8 cellular contexts compared by ENCODE assay signal in the genomic region with DNA sequence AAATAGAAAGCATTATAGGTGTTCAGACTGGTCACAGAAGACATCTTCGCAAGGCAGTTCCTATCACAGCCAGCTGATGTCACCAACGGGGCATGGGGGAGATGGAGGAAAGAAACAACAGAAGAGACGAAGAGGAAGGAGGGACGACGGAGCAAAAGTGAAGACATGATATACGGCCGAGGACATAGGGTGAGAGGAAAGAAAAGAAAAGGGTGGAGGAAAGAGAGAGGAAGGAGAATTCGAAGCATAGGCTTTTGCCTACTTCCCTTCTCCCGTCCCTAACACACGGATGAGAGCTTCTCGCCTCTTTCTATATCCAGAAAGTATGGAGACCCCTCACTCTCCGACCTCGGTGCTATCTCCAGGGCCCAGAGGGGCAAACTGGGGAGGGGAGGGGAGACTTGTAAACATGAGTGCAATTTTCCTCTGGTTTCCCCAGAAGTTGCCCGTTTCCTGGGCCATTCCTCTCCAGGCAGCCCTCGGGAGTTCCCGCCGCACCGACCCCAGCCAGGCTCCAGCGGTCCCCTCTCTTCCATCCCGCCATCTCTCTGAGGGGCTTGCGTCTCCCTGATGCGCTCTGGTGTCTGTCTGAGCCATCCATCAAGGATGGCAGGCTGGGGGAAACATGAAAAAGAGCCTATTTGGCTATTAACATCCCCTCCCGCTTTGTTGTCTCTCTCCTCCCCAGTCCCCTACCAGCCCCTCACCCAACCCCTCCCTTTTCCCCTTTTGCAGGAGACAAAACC. TPM values are rescaled to one million over a fixed set of nuclear protein-coding genes. Genes with fewer than 3 reads are reported as not detected.
DNase-seq lines count a peak whose midpoint lies in the region; ATAC-seq and TF ChIP-seq lines count a peak whose summit lies in the region.

No MANE protein-coding gene starts in this region.

- peak overlapping the region; percentile 29 to 55 for H3K4me3 ChIP-seq in testis

- no peak for TF ChIP-seq POLR2A in testis (IDR thresholded peaks at IDR 0.05)

- peak; percentile 75 for ATAC-seq in T-helper 17 cell
- ATAC-seq in central memory CD8-positive, alpha-beta T cell (replicated peaks; ENCODE audit: extremely low read depth, poor library complexity, severe bottlenecking), result peak; percentile 65

- WGBS in testis, 2 donors, result 12 to 14% methylated on average over 21 to 23 of the region's 23 CpGs

- no peaks in the 10 kb centered on the region for H3K9me3 Mint-ChIP-seq in central memory CD8-positive, alpha-beta T cell

- no peaks in the 10 kb centered on the region for H3K9me3 ChIP-seq in T-helper 17 cell (ENCODE audit: control insufficient read depth, low read length, poor library complexity, severe bottlenecking)
- no peaks in the 10 kb centered on the region for H3K9me3 ChIP-seq in testis

- DNase-seq in GM10266 (ENCODE audit: extremely low spot score) (peak; percentile 79), NCI-H1105 (lab: John Stamatoyannopoulos, UW) (peak; percentile 42), T-helper 17 cell (peak in 1 of 3 donors; percentile 21), medulla oblongata (ENCODE audit: extremely low spot score) (peak; percentile 55), testis (peak; percentile 41), putamen (ENCODE audit: low spot score) (no peak), epidermal melanocyte (ENCODE audit: insufficient read length, low spot score) (no peak)
- DNase-seq in central memory CD8-positive, alpha-beta T cell (ENCODE audit: low spot score in 2 of 2), result no peak

- H3K27ac Mint-ChIP-seq in T-helper 17 cell, result peak overlapping the region; percentile 43
- H3K27ac Mint-ChIP-seq in central memory CD8-positive, alpha-beta T cell (ENCODE audit: low read depth), result no peak overlapping the region

- H3K36me3 ChIP-seq in testis (ENCODE audit: low read depth, missing control alignments), result no peaks in the 10 kb centered on the region

- peaks cover 5% of the 10 kb centered on the region for H3K36me3 Mint-ChIP-seq in T-helper 17 cell (ENCODE audit: low read depth)
- peaks cover 3% of the 10 kb centered on the region for H3K36me3 Mint-ChIP-seq in central memory CD8-positive, alpha-beta T cell (ENCODE audit: insufficient read depth)

- peak overlapping the region; percentile 98 for H3K4me3 Mint-ChIP-seq in T-helper 17 cell
- H3K4me3 Mint-ChIP-seq in central memory CD8-positive, alpha-beta T cell, result peak overlapping the region; percentile 62

- peaks cover 12% of the 10 kb centered on the region for H3K4me1 Mint-ChIP-seq in T-helper 17 cell
- H3K4me1 Mint-ChIP-seq in central memory CD8-positive, alpha-beta T cell, result peaks cover 6% of the 10 kb centered on the region

- H3K27ac ChIP-seq in testis, result no peak overlapping the region

- peaks cover 73% of the 10 kb centered on the region for H3K27me3 Mint-ChIP-seq in T-helper 17 cell
- H3K27me3 Mint-ChIP-seq in central memory CD8-positive, alpha-beta T cell, result peaks cover 80% of the 10 kb centered on the region

- intact Hi-C loops in testis (cut with DNase I; ENCODE audit: low total_unique reads), result no loop called here

- TF ChIP-seq CTCF in GM10266 (IDR thresholded peaks at IDR 0.05; ENCODE audit: control insufficient read depth, insufficient read depth, low read depth, missing control alignments) (peak; percentile 68), testis (IDR thresholded peaks at IDR 0.05) (peak in 1 of 3 experiments; percentile 23)

- no peaks in the 10 kb centered on the region for H3K27me3 ChIP-seq in testis

- H3K4me1 ChIP-seq in testis, result peaks cover 9% of the 10 kb centered on the region

RNA-seq across cellular contexts. Expression of gene COPZ2, which starts 26.0 kb away (rescaled TPM):
- total RNA-seq in T-helper 17 cell (1 to 10 TPM in 1 of 2 donors, not detected in 1; 1.0 TPM), testis (10 to 100 TPM; 13.2 to 14.7 TPM)
- 47.6 TPM for polyA plus RNA-seq in testis (ENCODE audit: insufficient read depth, low read depth, low replicate concordance)

RNA-seq across cellular contexts. Expression of gene NFE2L1, which starts 36.6 kb away (rescaled TPM):
- total RNA-seq in T-helper 17 cell (10 to 100 TPM; 41.2 to 42.2 TPM), testis (100 to 1,000 TPM; 180 to 199 TPM)
- polyA plus RNA-seq in testis (ENCODE audit: insufficient read depth, low read depth, low replicate concordance), result 193 TPM

RNA-seq across cellular contexts. Expression of gene CDK5RAP3, which starts 40.7 kb away (rescaled TPM):
- total RNA-seq in T-helper 17 cell (100 to 1,000 TPM; 228 to 231 TPM), testis (100 to 1,000 TPM; 221 to 281 TPM)
- 192 TPM for polyA plus RNA-seq in testis (ENCODE audit: insufficient read depth, low read depth, low replicate concordance)

RNA-seq across cellular contexts. Expression of gene PRR15L, which starts 53.9 kb away (rescaled TPM):
- not detected for total RNA-seq in T-helper 17 cell
- total RNA-seq in testis, result 1 to 10 TPM in 1 of 2 donors, under 1 TPM in 1; 0.55 to 2.5 TPM
- polyA plus RNA-seq in testis (ENCODE audit: insufficient read depth, low read depth, low replicate concordance), result 6.2 TPM

Comparison
In these comparisons a context has a peak if more than half of its experiments do, and no peak if none do; other contexts are left out.
1. DNase-seq: peak in GM10266 (single experiment), NCI-H1105 (single experiment), medulla oblongata (single experiment) and testis (single experiment); none in central memory CD8-positive, alpha-beta T cell (0 of 2), putamen (single experiment) and epidermal melanocyte (single experiment).
2. RNA of gene COPZ2, which starts 26.0 kb away (total RNA-seq): 13.2 to 14.7 TPM in testis; 1.0 TPM in T-helper 17 cell; every median in the first group is over 4 times any median in the second.
3. RNA of gene NFE2L1, which starts 36.6 kb away (total RNA-seq): 180 to 199 TPM in testis; 41.2 to 42.2 TPM in T-helper 17 cell; every median in the first group is over 4 times any median in the second.